Comparison of ENCODE assay signal across 3 cellular contexts in genomic region chr6:88958842-88959241, GRCh38.
TF ChIP-seq lines count a peak whose summit lies in the region.

No MANE protein-coding gene starts in this region.

TF ChIP-seq in HEK293, 187 proteins besides CTCF, POLR2A, EP300 and RAD21:
- TF ChIP-seq ZNF146 (tag by site-specific recombination; IDR thresholded peaks at IDR 0.05): peak; percentile 71
- no peak for TF ChIP-seq ZNF600 (tag by site-specific recombination; IDR thresholded peaks at IDR 0.05)

TF ChIP-seq in GM12878, 131 proteins besides CTCF, POLR2A, EP300 and RAD21:
- TF ChIP-seq PAX8 (IDR thresholded peaks at IDR 0.05) (no peak), PKNOX1 (IDR thresholded peaks at IDR 0.05) (peak; percentile 23; the same call in 1 of the 2 replicates)

TF ChIP-seq in K562, 482 proteins besides CTCF, POLR2A, EP300 and RAD21:
- TF ChIP-seq ZNF146 (CRISPR knock-in tag; IDR thresholded peaks at IDR 0.05; ENCODE audit: unreplicated experiment): peak; percentile 51
- no peak for TF ChIP-seq ZNF780A (CRISPR knock-in tag; IDR thresholded peaks at IDR 0.05)
TF ChIP-seq in K562: peak in this region for 1.
